ENCODE assay signal across 27 cellular contexts in the genomic region with DNA sequence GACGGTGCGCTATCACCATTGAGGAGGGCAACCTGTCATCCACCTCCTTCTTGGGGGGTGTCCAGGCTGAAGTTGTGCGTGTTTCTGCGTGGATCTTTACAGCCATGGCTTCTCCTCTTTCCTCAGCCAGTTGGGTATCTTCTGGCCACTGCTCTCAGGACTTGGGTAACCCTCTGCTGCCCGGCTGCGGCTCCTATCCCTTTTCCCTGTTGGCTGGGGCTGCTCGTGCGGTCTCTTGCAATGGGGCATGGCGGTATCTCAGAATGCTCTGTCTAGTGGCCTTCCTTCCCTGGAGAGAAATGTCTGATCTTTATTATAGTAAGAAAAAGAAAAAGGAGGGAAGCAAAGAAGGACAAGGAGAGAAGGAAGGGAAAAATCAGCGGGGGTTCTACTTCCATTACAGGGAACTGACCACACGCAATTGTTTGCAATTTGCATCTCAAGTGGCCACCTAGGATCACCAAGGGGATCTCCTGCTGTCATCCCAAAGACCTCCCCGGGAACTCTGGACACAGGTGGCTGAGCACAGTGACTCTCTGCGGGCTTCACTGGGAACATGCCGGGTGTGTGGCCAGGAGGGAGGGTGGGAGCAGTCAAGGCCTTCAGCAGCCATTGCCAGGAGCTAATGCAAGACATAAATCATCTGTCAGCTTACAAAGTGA.
A peak's percentile ranks its signal among the peaks of the same experiment; 100 is the strongest.
DNase-seq lines count a peak whose midpoint lies in the region; ATAC-seq, FAIRE-seq and TF ChIP-seq lines count a peak whose summit lies in the region.
"Had no signal": no experiment of that assay in that cellular context is flagged by ENCODE, and none has a peak within 500 bp of the region (broad histone marks: within the 10 kb centered on the region; RNA-seq: fewer than 3 reads in every experiment).

No MANE protein-coding gene starts in this region.

- no peaks in the 10 kb centered on the region for H3K79me2 ChIP-seq in K562 (ENCODE audit: control insufficient read depth, insufficient read depth, low read length)
- H3K79me2 ChIP-seq in MM.1S (ENCODE audit: low read length): no peaks in the 10 kb centered on the region

- peaks cover 38% of the 10 kb centered on the region for H3K27me3 Mint-ChIP-seq in stimulated activated naive CD8-positive, alpha-beta T cell treated with anti-CD3 and anti-CD28 coated beads, Interleukin-15, amount 100 ng/mL, for 72 hours

- H3K27ac Mint-ChIP-seq in stimulated activated naive CD8-positive, alpha-beta T cell treated with anti-CD3 and anti-CD28 coated beads, Interleukin-15, amount 100 ng/mL, for 72 hours: no peak overlapping the region
- H3K27ac Mint-ChIP-seq: activated CD4-positive, alpha-beta memory T cell treated with anti-CD3 and anti-CD28 coated beads for 36 hours; activated naive CD8-positive, alpha-beta T cell treated with anti-CD3 and anti-CD28 coated beads, Interleukin-2, amount 50 U/mL, for 24 hours; CD14-positive monocyte; naive B cell; stimulated activated effector memory CD8-positive, alpha-beta T cell treated with anti-CD3 and anti-CD28 coated beads, Interleukin-12 subunit alpha, Interleukin-12 subunit beta, amount 100 ng/mL, for 72 hours had no signal

- BruUV-seq in K562 (replicated peaks; lab: Mats Ljungman, UMichigan): no TSS peak

- H3K9me1 ChIP-seq in K562 (ENCODE audit: control insufficient read depth, insufficient read depth, low read length): no peaks in the 10 kb centered on the region

- TF ChIP-seq EP300 in K562 (IDR thresholded peaks at IDR 0.05; ENCODE audit: low read length): no peak

- TF ChIP-seq CTCF in K562 (IDR thresholded peaks at IDR 0.05 in 2 of 3, conservative IDR thresholded peaks at IDR 0.05 in 1 of 3; ENCODE audit: insufficient read depth in 2 of 3, low read depth in 1 of 3, low read length in 3 of 3) (no peak), MM.1S (IDR thresholded peaks at IDR 0.05; ENCODE audit: low read length) (no peak)

- H3K27ac ChIP-seq in HUES48 (ENCODE audit: low read depth, low read length) (peak overlapping the region; percentile 58), K562 (ENCODE audit: extremely low read depth, low read depth, low read length) (no peak overlapping the region), MM.1S (ENCODE audit: low read length) (no peak overlapping the region)
- H3K27ac ChIP-seq: KMS-11, left lung, skin epidermis, vagina had no signal

- peaks cover 30% of the 10 kb centered on the region for H3K27me3 ChIP-seq in HUES48 (ENCODE audit: control insufficient read depth, insufficient read depth, low read length)
- H3K27me3 ChIP-seq in K562 (ENCODE audit: control insufficient read depth in 2 of 2, insufficient read depth in 2 of 2, low read length in 2 of 2): peaks cover 43 to 64% of the 10 kb centered on the region in 2 experiments
- H3K27me3 ChIP-seq in MM.1S (replicated peaks; ENCODE audit: insufficient read depth, low read length): peaks cover 96% of the 10 kb centered on the region
- H3K27me3 ChIP-seq: vagina had no signal

- no peaks in the 10 kb centered on the region for H3K9me2 ChIP-seq in MM.1S (replicated peaks; ENCODE audit: insufficient read depth, low read length)

- 0% methylated on average over 13 of the region's 14 CpGs for WGBS in K562 (ENCODE audit: insufficient coverage, low coverage, missing lambda C conversion rate)

- H3K4me1 Mint-ChIP-seq in stimulated activated naive CD8-positive, alpha-beta T cell treated with anti-CD3 and anti-CD28 coated beads, Interleukin-15, amount 100 ng/mL, for 72 hours: no peaks in the 10 kb centered on the region
- H3K4me1 Mint-ChIP-seq: activated naive CD8-positive, alpha-beta T cell treated with anti-CD3 and anti-CD28 coated beads, Interleukin-2, amount 50 U/mL, for 24 hours; CD14-positive monocyte; central memory CD8-positive, alpha-beta T cell; naive B cell; stimulated activated effector memory CD8-positive, alpha-beta T cell treated with anti-CD3 and anti-CD28 coated beads, Interleukin-12 subunit alpha, Interleukin-12 subunit beta, amount 100 ng/mL, for 72 hours had no signal

- no peak overlapping the region for H3K4me3 Mint-ChIP-seq in stimulated activated naive CD8-positive, alpha-beta T cell treated with anti-CD3 and anti-CD28 coated beads, Interleukin-15, amount 100 ng/mL, for 72 hours
- H3K4me3 Mint-ChIP-seq: activated CD4-positive, alpha-beta memory T cell treated with anti-CD3 and anti-CD28 coated beads for 36 hours; activated naive CD8-positive, alpha-beta T cell treated with anti-CD3 and anti-CD28 coated beads, Interleukin-2, amount 50 U/mL, for 24 hours; central memory CD8-positive, alpha-beta T cell; stimulated activated effector memory CD8-positive, alpha-beta T cell treated with anti-CD3 and anti-CD28 coated beads, Interleukin-12 subunit alpha, Interleukin-12 subunit beta, amount 100 ng/mL, for 72 hours had no signal

- H3K4me2 ChIP-seq in K562 (ENCODE audit: insufficient read depth, low read length) (no peak overlapping the region), MM.1S (ENCODE audit: low read depth, low read length) (no peak overlapping the region)
- H3K4me2 ChIP-seq: KMS-11 had no signal

- no peaks in the 10 kb centered on the region for H3K9me3 Mint-ChIP-seq in stimulated activated naive CD8-positive, alpha-beta T cell treated with anti-CD3 and anti-CD28 coated beads, Interleukin-15, amount 100 ng/mL, for 72 hours
- H3K9me3 Mint-ChIP-seq: activated CD4-positive, alpha-beta memory T cell treated with anti-CD3 and anti-CD28 coated beads for 36 hours; activated naive CD8-positive, alpha-beta T cell treated with anti-CD3 and anti-CD28 coated beads, Interleukin-2, amount 50 U/mL, for 24 hours; CD14-positive monocyte; central memory CD8-positive, alpha-beta T cell; naive B cell; stimulated activated effector memory CD8-positive, alpha-beta T cell treated with anti-CD3 and anti-CD28 coated beads, Interleukin-12 subunit alpha, Interleukin-12 subunit beta, amount 100 ng/mL, for 72 hours had no signal

- H3K9ac ChIP-seq in HUES48 (ENCODE audit: low read depth, low read length) (no peak overlapping the region), K562 (ENCODE audit: insufficient read depth in 1 of 2, low read depth in 2 of 2, low read length in 2 of 2) (no peak overlapping the region), MM.1S (ENCODE audit: low read length) (no peak overlapping the region)
- H3K9ac ChIP-seq: KMS-11 had no signal

- no peak for ATAC-seq in K562
- ATAC-seq in stimulated activated naive CD8-positive, alpha-beta T cell treated with anti-CD3 and anti-CD28 coated beads, Interleukin-15, amount 100 ng/mL, for 72 hours: no peak
- ATAC-seq: activated CD4-positive, CD25-positive, alpha-beta regulatory T cell treated with anti-CD3 and anti-CD28 coated beads, Interleukin-2, amount 50 U/mL, for 24 hours; activated naive CD8-positive, alpha-beta T cell treated with anti-CD3 and anti-CD28 coated beads, Interleukin-2, amount 50 U/mL, for 24 hours; left lung; Panc1; stimulated activated effector memory CD8-positive, alpha-beta T cell treated with anti-CD3 and anti-CD28 coated beads, Interleukin-12 subunit alpha, Interleukin-12 subunit beta, amount 100 ng/mL, for 72 hours had no signal

- in situ Hi-C loops in K562 (cut with MboI): no loop called here

- H2AFZ ChIP-seq in K562 (ENCODE audit: low read depth, low read length) (no peak overlapping the region), MM.1S (ENCODE audit: low read length) (no peak overlapping the region)

- POLR2A ChIA-PET in K562 (lab: Yijun Ruan, JAX): no interaction called here

- intact Hi-C loops in K562 (cut with micrococcal nuclease): no loop called here

- H3K4me3 ChIP-seq in HUES48 (ENCODE audit: low read depth, low read length) (no peak overlapping the region), K562 (no peak overlapping the region), MM.1S (ENCODE audit: low read length) (no peak overlapping the region)
- H3K4me3 ChIP-seq: left lung, skin epidermis, vagina had no signal

- peaks cover 7% of the 10 kb centered on the region; the same call in 1 of the 2 replicates for H4K20me1 ChIP-seq in K562 (replicated peaks; ENCODE audit: control insufficient read depth, insufficient read depth, low read length)
- H4K20me1 ChIP-seq in MM.1S (ENCODE audit: insufficient read depth, low read length): no peaks in the 10 kb centered on the region

- H3F3A ChIP-seq in MM.1S (ENCODE audit: insufficient read depth, low read length): no peaks in the 10 kb centered on the region

- no peak for TF ChIP-seq POLR2A in K562 (conservative IDR thresholded peaks at IDR 0.05)

- DNase-seq in ELF-1 (ENCODE audit: low read depth, low spot score) (peak; percentile 49), K562 (ENCODE audit: extremely low read depth in 1 of 4, low spot score in 3 of 4) (no peak), left kidney (ENCODE audit: low read depth, low spot score) (peak; percentile 80), MM.1S (no peak), Ammon's horn (ENCODE audit: low spot score) (no peak), T1000 (lab: John Stamatoyannopoulos, UW) (no peak)
- DNase-seq in stimulated activated naive CD8-positive, alpha-beta T cell treated with anti-CD3 and anti-CD28 coated beads, Interleukin-15, amount 100 ng/mL, for 72 hours: no peak
- DNase-seq: activated CD4-positive, alpha-beta memory T cell treated with anti-CD3 and anti-CD28 coated beads for 36 hours; activated gamma-delta T cell treated with Interleukin-2 at 50 U/mL for 16 hours; activated naive CD8-positive, alpha-beta T cell treated with anti-CD3 and anti-CD28 coated beads, Interleukin-2, amount 50 U/mL, for 24 hours; activated T-cell treated with anti-CD3 and anti-CD28 coated beads, Interleukin-2, amount 50 U/mL, for 1 hour; left lung; naive B cell; NCI-H2081; NCI-H510A treated with DMSO at 0.1 percent for 48 hours; SHP77 treated with DMSO at 0.1 percent for 48 hours; stimulated activated CD4-positive, alpha-beta T cell treated with anti-CD3 and anti-CD28 coated beads, Interleukin-1b, Interleukin-23, amount 100 ng/mL, for 48 hours had no signal

- no peak for TF ChIP-seq RAD21 in K562 (CRISPR knock-in tag; conservative IDR thresholded peaks at IDR 0.05 in 1 of 2, IDR thresholded peaks at IDR 0.05 in 1 of 2)

- no peak for FAIRE-seq in K562 (lab: Jason Lieb, UNC)
- FAIRE-seq: GM19239 had no signal

- no peaks in the 10 kb centered on the region for H3K36me3 ChIP-seq in HUES48 (ENCODE audit: control insufficient read depth, insufficient read depth, low read length)
- H3K36me3 ChIP-seq in K562 (ENCODE audit: control insufficient read depth, insufficient read depth, low read length): no peaks in the 10 kb centered on the region
- H3K36me3 ChIP-seq in MM.1S (replicated peaks; ENCODE audit: insufficient read depth, low read length): no peaks in the 10 kb centered on the region
- H3K36me3 ChIP-seq: left lung, vagina had no signal

- CTCF ChIA-PET in K562 (lab: Yijun Ruan, JAX; ENCODE audit: low intra/inter-chr PET ratio): no interaction called here

- H3K9me3 ChIP-seq in HUES48 (ENCODE audit: control insufficient read depth, insufficient read depth, low read length): no peaks in the 10 kb centered on the region
- H3K9me3 ChIP-seq in K562 (replicated peaks; ENCODE audit: control insufficient read depth, insufficient read depth, low read depth, low read length): no peaks in the 10 kb centered on the region
- H3K9me3 ChIP-seq in MM.1S (replicated peaks; ENCODE audit: insufficient read depth, low read length): no peaks in the 10 kb centered on the region
- H3K9me3 ChIP-seq: left lung, vagina had no signal

- H3K4me1 ChIP-seq in HUES48 (ENCODE audit: control insufficient read depth, insufficient read depth, low read length) (peaks cover 18% of the 10 kb centered on the region), K562 (replicated peaks in 1 of 2; ENCODE audit: control insufficient read depth in 2 of 2, insufficient read depth in 2 of 2, low read length in 2 of 2) (no peaks in the 10 kb centered on the region), MM.1S (ENCODE audit: low read length) (no peaks in the 10 kb centered on the region)
- H3K4me1 ChIP-seq: left lung, vagina had no signal

Comparison
In these comparisons a context has a peak if more than half of its experiments do, and no peak if none do; other contexts are left out.
1. DNase-seq: peak in ELF-1 (single experiment) and left kidney (single experiment); none in K562 (0 of 4), MM.1S (single experiment), Ammon's horn (single experiment), T1000 (single experiment) and stimulated activated naive CD8-positive, alpha-beta T cell treated with anti-CD3 and anti-CD28 coated beads, Interleukin-15, amount 100 ng/mL, for 72 hours (0 of 2).